Comparison of ENCODE assay signal across 8 cellular contexts in genomic region chr7:44082541-44083207, GRCh38. TPM values are rescaled to one million over a fixed set of nuclear protein-coding genes. Genes with fewer than 3 reads are reported as not detected.
DNase-seq lines count a peak whose midpoint lies in the region; ATAC-seq and TF ChIP-seq lines count a peak whose summit lies in the region.

No MANE protein-coding gene starts in this region.

- H3K27me3 Mint-ChIP-seq in activated B cell treated with CpG ODN at 0.5 μM for 24 hours: no peaks in the 10 kb centered on the region

- H3K9me3 Mint-ChIP-seq in activated B cell treated with CpG ODN at 0.5 μM for 24 hours: no peaks in the 10 kb centered on the region

- POLR2A ChIA-PET in activated B cell treated with CpG ODN at 0.5 μM for 24 hours (lab: Charles Lee): interaction anchor here (2.9 to 3.5 kb wide), 2 partner anchors 8 to 37 kb away, joined by 7 to 52 read pairs; partner anchors contain the start of gene DBNL

- peak overlapping the region; percentile 35 for H3K4me3 ChIP-seq in AG09309 (ENCODE audit: control insufficient read depth, low read depth, low read length)

- peaks cover 31% of the 10 kb centered on the region for H3K36me3 Mint-ChIP-seq in activated B cell treated with CpG ODN at 0.5 μM for 24 hours (ENCODE audit: low read depth)

- intact Hi-C loops in activated B cell treated with CpG ODN at 0.5 μM for 24 hours (cut with micrococcal nuclease): loop anchor here (1.0 kb wide), 11 partner anchors 8 to 408 kb away; partner anchors contain the start of genes NUDCD3, POLD2, UBE2D4 and YKT6

- H3K27ac Mint-ChIP-seq in activated B cell treated with CpG ODN at 0.5 μM for 24 hours: peak overlapping the region; percentile 80

- H3K4me3 Mint-ChIP-seq in activated B cell treated with CpG ODN at 0.5 μM for 24 hours: peak overlapping the region; percentile 83

- ATAC-seq in GM19023 (IDR thresholded peaks at IDR 0.05; ENCODE audit: unreplicated experiment) (peak; percentile 93), HG03196 (IDR thresholded peaks at IDR 0.05; ENCODE audit: unreplicated experiment) (peak; percentile 87), activated B cell treated with CpG ODN at 0.5 μM for 24 hours (ENCODE audit: low read depth) (peak; percentile 90)

- peaks cover 47% of the 10 kb centered on the region for H3K4me1 Mint-ChIP-seq in activated B cell treated with CpG ODN at 0.5 μM for 24 hours

- peak; percentile 95 for DNase-seq in AG09309 (ENCODE audit: low read depth)
- DNase-seq in NCI-H226: peak; percentile 99
- DNase-seq in activated B cell treated with CpG ODN at 0.5 μM for 24 hours: peak; percentile 93
- DNase-seq in central memory CD4-positive, alpha-beta T cell: peak; percentile 99
- DNase-seq in iris pigment epithelial cell (ENCODE audit: low read depth): peak; percentile 99
- DNase-seq in stimulated activated CD4-positive, alpha-beta T cell treated with anti-CD3 and anti-CD28 coated beads, Interleukin-12 subunit alpha, Interleukin-12 subunit beta, amount 100 ng/mL, for 24 hours (ENCODE audit: low read depth in 2 of 2): peak; percentile 96 to 98

- no peak for TF ChIP-seq CTCF in AG09309 (IDR thresholded peaks at IDR 0.05; ENCODE audit: control insufficient read depth, insufficient read depth, low read depth, low read length, missing control alignments)
- TF ChIP-seq CTCF in activated B cell treated with CpG ODN at 0.5 μM for 24 hours (IDR thresholded peaks at IDR 0.05): no peak

- CTCF ChIA-PET in activated B cell treated with CpG ODN at 0.5 μM for 24 hours (lab: Charles Lee): interaction anchor here (2.0 kb wide), 1 partner anchor 8 kb away, joined by 5 read pairs; no protein-coding TSS in a partner anchor

RNA-seq across cellular contexts. Expression of gene POLM, which starts 0.3 kb away (rescaled TPM):
- 53.0 and 69.7 TPM in 2 replicates for total RNA-seq in activated B cell treated with CpG ODN at 0.5 μM for 24 hours

RNA-seq across cellular contexts. Expression of gene PGAM2, which starts 17.3 kb away (rescaled TPM):
- total RNA-seq in activated B cell treated with CpG ODN at 0.5 μM for 24 hours: 1.1 and 1.2 TPM in 2 replicates

RNA-seq across cellular contexts. Expression of gene AEBP1, which starts 21.5 kb away (rescaled TPM):
- 17.4 and 21.7 TPM in 2 replicates for total RNA-seq in activated B cell treated with CpG ODN at 0.5 μM for 24 hours

RNA-seq across cellular contexts. Expression of gene DBNL, which starts 38.2 kb away (rescaled TPM):
- total RNA-seq in activated B cell treated with CpG ODN at 0.5 μM for 24 hours: 198 and 210 TPM in 2 replicates

RNA-seq across cellular contexts. Expression of gene POLD2, which starts 40.7 kb away (rescaled TPM):
- total RNA-seq in activated B cell treated with CpG ODN at 0.5 μM for 24 hours: 146 and 147 TPM in 2 replicates

Comparison
In these comparisons a context has a peak if more than half of its experiments do, and no peak if none do; other contexts are left out.
1. Peak in every context shown above with its lines: DNase-seq, ATAC-seq and H3K4me3 ChIP-seq.